Comparison of ENCODE assay signal across 8 cellular contexts in genomic region chr16:67177743-67178699, GRCh38. TPM values are rescaled to one million over a fixed set of nuclear protein-coding genes. Genes with fewer than 3 reads are reported as not detected.
A peak's percentile ranks its signal among the peaks of the same experiment; 100 is the strongest.
DNase-seq lines count a peak whose midpoint lies in the region; ATAC-seq, FAIRE-seq and TF ChIP-seq lines count a peak whose summit lies in the region.

No MANE protein-coding gene starts in this region.

- H4K20me1 ChIP-seq in SK-N-SH (ENCODE audit: insufficient read depth), result peaks cover 10% of the 10 kb centered on the region

- 42% methylated on average over 23 of the region's 73 CpGs for WGBS in SK-N-SH (ENCODE audit: low lambda C conversion rate)

- H3K79me2 ChIP-seq in SK-N-SH (ENCODE audit: insufficient read depth), result peaks cover 26% of the 10 kb centered on the region

- DNase-seq in AG09309 (ENCODE audit: low read depth) (no peak), SK-N-SH (peak; percentile 88), bronchial epithelial cell (ENCODE audit: low read depth) (peak; percentile 92), iris pigment epithelial cell (ENCODE audit: low read depth) (peak; percentile 72), SJCRH30 (no peak)
- DNase-seq in stimulated activated effector memory CD8-positive, alpha-beta T cell treated with anti-CD3 and anti-CD28 coated beads, Interleukin-12 subunit alpha, Interleukin-12 subunit beta, amount 100 ng/mL, for 72 hours (ENCODE audit: low spot score in 2 of 2), result no peak

- H3K27ac ChIP-seq in HUES6 (ENCODE audit: low read depth, low read length) (no peak overlapping the region), SK-N-SH (ENCODE audit: low read depth in 2 of 2, low read length in 1 of 2) (peak overlapping the region in 1 of 2 experiments; percentile 64; a peak in 1 of 4 replicates), SJCRH30 (no peak overlapping the region)

- H3K36me3 ChIP-seq in HUES6 (ENCODE audit: control insufficient read depth, insufficient read depth, low read length) (no peaks in the 10 kb centered on the region), SK-N-SH (replicated peaks in 1 of 2; ENCODE audit: control insufficient read depth in 1 of 2, insufficient read depth in 2 of 2, low read length in 1 of 2) (peaks cover 6 to 8% of the 10 kb centered on the region in 2 experiments), bronchial epithelial cell (ENCODE audit: control insufficient read depth, insufficient read depth, low read length) (peaks cover 5% of the 10 kb centered on the region), SJCRH30 (no peaks in the 10 kb centered on the region)

- H3K4me3 ChIP-seq in AG09309 (ENCODE audit: control insufficient read depth, low read depth, low read length) (peak overlapping the region; percentile 26), HUES6 (ENCODE audit: low read depth, low read length) (peak overlapping the region; percentile 78), SK-N-SH (ENCODE audit: low read depth in 2 of 2, low read length in 1 of 2) (peak overlapping the region in 1 of 2 experiments; percentile 45; a peak in 3 of 4 replicates), bronchial epithelial cell (ENCODE audit: low read depth, low read length) (peak overlapping the region; percentile 40), SJCRH30 (no peak overlapping the region)

- peaks cover 67% of the 10 kb centered on the region for H3K36me3 Mint-ChIP-seq in stimulated activated effector memory CD8-positive, alpha-beta T cell treated with anti-CD3 and anti-CD28 coated beads, Interleukin-12 subunit alpha, Interleukin-12 subunit beta, amount 100 ng/mL, for 72 hours

- peaks cover 39% of the 10 kb centered on the region for H3F3A ChIP-seq in SK-N-SH (replicated peaks; ENCODE audit: insufficient read depth)

- no peaks in the 10 kb centered on the region for H3K9me3 ChIP-seq in HUES6 (ENCODE audit: control insufficient read depth, insufficient read depth, low read depth, low read length)
- no peaks in the 10 kb centered on the region for H3K9me3 ChIP-seq in SK-N-SH
- H3K9me3 ChIP-seq in SJCRH30 (replicated peaks), result no peaks in the 10 kb centered on the region

- POLR2A ChIA-PET in SK-N-SH (lab: Yijun Ruan, JAX), result interaction anchor here (0.6 to 2.6 kb wide), 5 partner anchors 9 to 27 kb away, joined by 3 to 11 read pairs (median 3); partner anchors contain the start of genes B3GNT9, FBXL8 and TRADD

- H3K27ac Mint-ChIP-seq in stimulated activated effector memory CD8-positive, alpha-beta T cell treated with anti-CD3 and anti-CD28 coated beads, Interleukin-12 subunit alpha, Interleukin-12 subunit beta, amount 100 ng/mL, for 72 hours, result peak overlapping the region; percentile 24

- peaks cover 62% of the 10 kb centered on the region for H3K4me1 Mint-ChIP-seq in stimulated activated effector memory CD8-positive, alpha-beta T cell treated with anti-CD3 and anti-CD28 coated beads, Interleukin-12 subunit alpha, Interleukin-12 subunit beta, amount 100 ng/mL, for 72 hours

- H3K9me2 ChIP-seq in SK-N-SH, result no peaks in the 10 kb centered on the region

- CTCF ChIA-PET in SK-N-SH (lab: Yijun Ruan, JAX), result interaction anchor here (0.9 to 2.8 kb wide), 12 partner anchors 11 to 224 kb away, joined by 3 to 11 read pairs (median 4); no protein-coding TSS in a partner anchor

- H3K4me1 ChIP-seq in HUES6 (ENCODE audit: control insufficient read depth, insufficient read depth, low read length) (peaks cover 24% of the 10 kb centered on the region), SK-N-SH (ENCODE audit: control insufficient read depth in 1 of 2, insufficient read depth in 2 of 2, low read depth in 1 of 2, low read length in 1 of 2) (peaks cover 21 to 54% of the 10 kb centered on the region in 2 experiments), SJCRH30 (peaks cover 13% of the 10 kb centered on the region)

- no peak for TF ChIP-seq RAD21 in SK-N-SH (IDR thresholded peaks at IDR 0.05; ENCODE audit: low read length)

- TF ChIP-seq CTCF in AG09309 (IDR thresholded peaks at IDR 0.05; ENCODE audit: control insufficient read depth, insufficient read depth, low read depth, low read length, missing control alignments) (no peak), SK-N-SH (IDR thresholded peaks at IDR 0.05) (no peak), bronchial epithelial cell (IDR thresholded peaks at IDR 0.05; ENCODE audit: insufficient read depth, low read length, severe bottlenecking) (peak; percentile 8)

- peak; percentile 59 for ATAC-seq in stimulated activated effector memory CD8-positive, alpha-beta T cell treated with anti-CD3 and anti-CD28 coated beads, Interleukin-12 subunit alpha, Interleukin-12 subunit beta, amount 100 ng/mL, for 72 hours
- ATAC-seq in GM21825 (IDR thresholded peaks at IDR 0.05; ENCODE audit: unreplicated experiment), result no peak

- peak overlapping the region; percentile 61; the same call in 1 of the 2 replicates for H3K4me2 ChIP-seq in SK-N-SH

- no peak overlapping the region for H2AFZ ChIP-seq in SK-N-SH (ENCODE audit: low read depth)

- peaks cover 62% of the 10 kb centered on the region for H3K27me3 ChIP-seq in HUES6 (ENCODE audit: control insufficient read depth, insufficient read depth, low read length)
- H3K27me3 ChIP-seq in SK-N-SH (ENCODE audit: insufficient read depth), result no peaks in the 10 kb centered on the region
- H3K27me3 ChIP-seq in bronchial epithelial cell (ENCODE audit: control insufficient read depth, insufficient read depth, low read length), result no peaks in the 10 kb centered on the region
- no peaks in the 10 kb centered on the region for H3K27me3 ChIP-seq in SJCRH30

- H3K4me3 Mint-ChIP-seq in stimulated activated effector memory CD8-positive, alpha-beta T cell treated with anti-CD3 and anti-CD28 coated beads, Interleukin-12 subunit alpha, Interleukin-12 subunit beta, amount 100 ng/mL, for 72 hours, result peak overlapping the region; percentile 95

- FAIRE-seq in bronchial epithelial cell (lab: Jason Lieb, UNC), result no peak

- TF ChIP-seq EP300 in SK-N-SH (IDR thresholded peaks at IDR 0.05; ENCODE audit: borderline replicate concordance in 1 of 2, low read depth in 1 of 2, low read length in 1 of 2), result no peak

- H3K9ac ChIP-seq in HUES6 (ENCODE audit: low read length) (peak overlapping the region; percentile 38), SK-N-SH (no peak overlapping the region)

- H3K9me3 Mint-ChIP-seq in stimulated activated effector memory CD8-positive, alpha-beta T cell treated with anti-CD3 and anti-CD28 coated beads, Interleukin-12 subunit alpha, Interleukin-12 subunit beta, amount 100 ng/mL, for 72 hours, result no peaks in the 10 kb centered on the region

TF ChIP-seq in SK-N-SH, 30 proteins besides CTCF, POLR2A, EP300 and RAD21:
- TF ChIP-seq FOXJ3 (CRISPR knock-in tag; IDR thresholded peaks at IDR 0.05), result no peak
- TF ChIP-seq NRF1 (IDR thresholded peaks at IDR 0.05; ENCODE audit: low read depth, low read length), result peak; percentile 47; the same call in 1 of the 2 replicates
- 0 out of 2 replicates have a peak, but pooled peaks have one; percentile 21 for TF ChIP-seq NFIC (IDR thresholded peaks at IDR 0.05; ENCODE audit: borderline replicate concordance)
- peak; percentile 49 for TF ChIP-seq MXI1 (IDR thresholded peaks at IDR 0.05; ENCODE audit: low read depth, low read length)
- peak; percentile 19; the same call in 1 of the 2 replicates for TF ChIP-seq SIN3A (IDR thresholded peaks at IDR 0.05; ENCODE audit: borderline replicate concordance, low read depth, low read length)
- no peak for TF ChIP-seq MEF2A (IDR thresholded peaks at IDR 0.05; ENCODE audit: borderline replicate concordance, low read depth)

RNA-seq across cellular contexts. Expression of gene MATCAP1, which starts 5.7 kb away (rescaled TPM):
- polyA plus RNA-seq in SK-N-SH (2012; rRNA removed), result 68.5 and 83.5 TPM in 2 replicates
- polyA plus RNA-seq in SK-N-SH (2012; cell fraction: cytosol; rRNA removed), result 9.5 and 20.4 TPM in 2 replicates
- polyA plus RNA-seq in SK-N-SH (2012; cell fraction: nucleus; rRNA removed), result 409 and 450 TPM in 2 replicates
- total RNA-seq in bronchial epithelial cell, result 5.5 and 5.8 TPM in 2 replicates
- total RNA-seq in SJCRH30 (2014; rRNA removed; shearing (Covaris generic)), result 20.5 and 23.8 TPM in 2 replicates

RNA-seq across cellular contexts. Expression of gene NOL3, which starts 7.7 kb away (rescaled TPM):
- polyA plus RNA-seq in SK-N-SH (2012; rRNA removed), result 34.1 and 38.7 TPM in 2 replicates
- polyA plus RNA-seq in SK-N-SH (2012; cell fraction: cytosol; rRNA removed), result 16.9 and 22.0 TPM in 2 replicates
- 131 and 167 TPM in 2 replicates for polyA plus RNA-seq in SK-N-SH (2012; cell fraction: nucleus; rRNA removed)
- 28.2 and 37.8 TPM in 2 replicates for total RNA-seq in bronchial epithelial cell
- total RNA-seq in SJCRH30 (2014; rRNA removed; shearing (Covaris generic)), result 13.3 and 14.1 TPM in 2 replicates

RNA-seq across cellular contexts. Expression of gene EXOC3L1, which starts 11.9 kb away (rescaled TPM):
- 0.46 and 0.83 TPM in 2 replicates for polyA plus RNA-seq in SK-N-SH (2012; rRNA removed)
- 0.22 and 0.26 TPM in 2 replicates for polyA plus RNA-seq in SK-N-SH (2012; cell fraction: cytosol; rRNA removed)
- 1.8 and 3.1 TPM in 2 replicates for polyA plus RNA-seq in SK-N-SH (2012; cell fraction: nucleus; rRNA removed)
- total RNA-seq in bronchial epithelial cell, result not detected in 2 replicates
- 1.5 and 2.0 TPM in 2 replicates for total RNA-seq in SJCRH30 (2014; rRNA removed; shearing (Covaris generic))

RNA-seq across cellular contexts. Expression of gene HSF4, which starts 13.5 kb away (rescaled TPM):
- 33.4 and 44.4 TPM in 2 replicates for polyA plus RNA-seq in SK-N-SH (2012; rRNA removed)
- 2.1 and 4.7 TPM in 2 replicates for polyA plus RNA-seq in SK-N-SH (2012; cell fraction: cytosol; rRNA removed)
- polyA plus RNA-seq in SK-N-SH (2012; cell fraction: nucleus; rRNA removed), result 393 and 428 TPM in 2 replicates
- total RNA-seq in bronchial epithelial cell, result 3.7 and 8.1 TPM in 2 replicates
- total RNA-seq in SJCRH30 (2014; rRNA removed; shearing (Covaris generic)), result 2.8 and 4.9 TPM in 2 replicates

RNA-seq across cellular contexts. Expression of gene E2F4, which starts 13.9 kb away (rescaled TPM):
- 168 and 210 TPM in 2 replicates for polyA plus RNA-seq in SK-N-SH (2012; rRNA removed)
- 67.3 and 95.5 TPM in 2 replicates for polyA plus RNA-seq in SK-N-SH (2012; cell fraction: cytosol; rRNA removed)
- 745 and 747 TPM in 2 replicates for polyA plus RNA-seq in SK-N-SH (2012; cell fraction: nucleus; rRNA removed)
- 47.1 and 47.6 TPM in 2 replicates for total RNA-seq in bronchial epithelial cell
- total RNA-seq in SJCRH30 (2014; rRNA removed; shearing (Covaris generic)), result 134 and 141 TPM in 2 replicates

Comparison
In these comparisons a context has a peak if more than half of its experiments do, and no peak if none do; other contexts are left out.
1. DNase-seq: peak in SK-N-SH (single experiment), bronchial epithelial cell (single experiment) and iris pigment epithelial cell (single experiment); none in AG09309 (single experiment), stimulated activated effector memory CD8-positive, alpha-beta T cell treated with anti-CD3 and anti-CD28 coated beads, Interleukin-12 subunit alpha, Interleukin-12 subunit beta, amount 100 ng/mL, for 72 hours (0 of 2) and SJCRH30 (0 of 2).